Comparison of ENCODE assay signal across 8 cellular contexts in genomic region chr16:71894921-71895678, GRCh38. TPM values are rescaled to one million over a fixed set of nuclear protein-coding genes. Genes with fewer than 3 reads are reported as not detected.
DNase-seq lines count a peak whose midpoint lies in the region; ATAC-seq and TF ChIP-seq lines count a peak whose summit lies in the region.

IST1 (plus strand) TSS chr16:71895531; CDS start chr16:71915641, 20,110 bp downstream.

- in situ Hi-C loops in transverse colon (cut with MboI; ENCODE audit: low pct_ligation_motif_present in 1 of 4, low pct_unique_long_range_greater_than_20kb in 1 of 4, low sequenced_read_pairs in 3 of 4): no loop called here

- H3K9ac ChIP-seq in trophoblast cell (ENCODE audit: low read length): peak within 1 kb of the TSS; percentile 84

- no peak within 1 kb of the TSS for H3K23ac ChIP-seq in trophoblast cell (ENCODE audit: low read length)

- ATAC-seq in HG02642 (IDR thresholded peaks at IDR 0.05; ENCODE audit: poor library complexity, unreplicated experiment) (peak; percentile 83), Right ventricle myocardium superior (ENCODE audit: poor library complexity) (peak; percentile 98)
- peak; percentile 94 for ATAC-seq in activated naive CD8-positive, alpha-beta T cell treated with anti-CD3 and anti-CD28 coated beads, Interleukin-2, amount 50 U/mL, for 24 hours

- no peaks in the 10 kb centered on the region for H3K9me3 ChIP-seq in trophoblast cell (ENCODE audit: insufficient read depth, low read depth, low read length)
- no peaks in the 10 kb centered on the region for H3K9me3 ChIP-seq in transverse colon

- H2AK5ac ChIP-seq in trophoblast cell (ENCODE audit: low read length): peak within 1 kb of the TSS; percentile 88

- no CpG with 5 or more reads among the region's 67 CpGs for WGBS in trophoblast cell (ENCODE audit: extremely low coverage, insufficient coverage, insufficient read length)
- WGBS in transverse colon (ENCODE audit: low coverage in 1 of 2), 2 donors: 1% methylated on average over 45 of the region's 67 CpGs; no CpG with 5 or more reads in 1 of the 2 donors

- peak within 1 kb of the TSS; percentile 86 for H2AFZ ChIP-seq in trophoblast cell (ENCODE audit: insufficient read depth, low read length, poor library complexity)

- peak within 1 kb of the TSS; percentile 96 for H3K4me3 Mint-ChIP-seq in activated naive CD8-positive, alpha-beta T cell treated with anti-CD3 and anti-CD28 coated beads, Interleukin-2, amount 50 U/mL, for 24 hours

- peak within 1 kb of the TSS; percentile 93 for H3K4me3 ChIP-seq in GM12864 (ENCODE audit: low read depth, low read length)
- peak within 1 kb of the TSS; percentile 92 for H3K4me3 ChIP-seq in trophoblast cell (ENCODE audit: low read depth, low read length)
- peak within 1 kb of the TSS; percentile 88 to 96 (median 92) for H3K4me3 ChIP-seq in transverse colon

- peaks cover 39% of the 10 kb centered on the region for H3K4me1 Mint-ChIP-seq in activated naive CD8-positive, alpha-beta T cell treated with anti-CD3 and anti-CD28 coated beads, Interleukin-2, amount 50 U/mL, for 24 hours

- peak within 1 kb of the TSS; percentile 96 for H3K14ac ChIP-seq in trophoblast cell (ENCODE audit: low read length)

- H2BK12ac ChIP-seq in trophoblast cell (ENCODE audit: low read length): no peak within 1 kb of the TSS

- H3K36me3 Mint-ChIP-seq in activated naive CD8-positive, alpha-beta T cell treated with anti-CD3 and anti-CD28 coated beads, Interleukin-2, amount 50 U/mL, for 24 hours (ENCODE audit: low read depth): peaks cover 7% of the 10 kb centered on the region

- peak within 1 kb of the TSS; percentile 87 for H4K12ac ChIP-seq in trophoblast cell (ENCODE audit: low read depth, low read length)

- no peaks in the 10 kb centered on the region for H3K9me3 Mint-ChIP-seq in activated naive CD8-positive, alpha-beta T cell treated with anti-CD3 and anti-CD28 coated beads, Interleukin-2, amount 50 U/mL, for 24 hours

- H2BK5ac ChIP-seq in trophoblast cell (ENCODE audit: low read depth, low read length, poor library complexity): peak within 1 kb of the TSS; percentile 90

- H3K27ac ChIP-seq in trophoblast cell (ENCODE audit: low read depth, low read length) (peak within 1 kb of the TSS; percentile 98), transverse colon (peak within 1 kb of the TSS; percentile 98 to 99 (median 98))

- peaks cover 33% of the 10 kb centered on the region for H3K79me2 ChIP-seq in trophoblast cell (ENCODE audit: control insufficient read depth, insufficient read depth, low read length, poor library complexity)

- peak within 1 kb of the TSS; percentile 100 for H3K4ac ChIP-seq in trophoblast cell (ENCODE audit: low read depth, low read length)

- H3K36me3 ChIP-seq in trophoblast cell (ENCODE audit: control insufficient read depth in 1 of 2, insufficient read depth in 2 of 2, low read length in 2 of 2) (peaks cover 0 to 2% of the 10 kb centered on the region in 2 experiments), transverse colon (no peaks in the 10 kb centered on the region)

- peak within 1 kb of the TSS; percentile 94 for H3K27ac Mint-ChIP-seq in activated naive CD8-positive, alpha-beta T cell treated with anti-CD3 and anti-CD28 coated beads, Interleukin-2, amount 50 U/mL, for 24 hours

- H3K18ac ChIP-seq in trophoblast cell (ENCODE audit: low read length): peak within 1 kb of the TSS; percentile 96

- peak; percentile 95 for TF ChIP-seq POLR2A in transverse colon (IDR thresholded peaks at IDR 0.05)

- peak; percentile 94 for DNase-seq in GM12864 (ENCODE audit: low read depth)
- peak; percentile 90 for DNase-seq in NCI-H1105 treated with DMSO at 0.1 percent for 48 hours (lab: John Stamatoyannopoulos, UW)
- peak; percentile 93 to 96 for DNase-seq in SW 1271 (lab: John Stamatoyannopoulos, UW)
- peak; percentile 97 for DNase-seq in activated naive CD8-positive, alpha-beta T cell treated with anti-CD3 and anti-CD28 coated beads, Interleukin-2, amount 50 U/mL, for 24 hours
- DNase-seq in Right ventricle myocardium superior: peak; percentile 99
- peak; percentile 98 to 99 for DNase-seq in trophoblast cell
- DNase-seq in transverse colon: peak; percentile 98

- TF ChIP-seq EP300 in transverse colon (IDR thresholded peaks at IDR 0.05; ENCODE audit: low read depth): no peak

- TF ChIP-seq CTCF in GM12864 (IDR thresholded peaks at IDR 0.05; ENCODE audit: low read depth, low read length, missing control alignments) (no peak), transverse colon (IDR thresholded peaks at IDR 0.05) (peak in 1 of 5 experiments; percentile 9)

- H2BK120ac ChIP-seq in trophoblast cell (ENCODE audit: insufficient read depth, low read length, poor library complexity): peak within 1 kb of the TSS; percentile 75

- H3K27me3 ChIP-seq in trophoblast cell (ENCODE audit: insufficient read depth, low read length) (no peaks in the 10 kb centered on the region), transverse colon (no peaks in the 10 kb centered on the region)

- H3K4me2 ChIP-seq in trophoblast cell (ENCODE audit: low read length): peak within 1 kb of the TSS; percentile 91

- peaks cover 2 to 4% of the 10 kb centered on the region in 2 experiments for H3K4me1 ChIP-seq in trophoblast cell (ENCODE audit: control insufficient read depth in 1 of 2, insufficient read depth in 2 of 2, low read length in 2 of 2)
- H3K4me1 ChIP-seq in transverse colon: peaks cover 12 to 50% (median 38%) of the 10 kb centered on the region in 4 donors

- intact Hi-C loops in Right ventricle myocardium superior (cut with DNase I): loop anchor here (1.0 kb wide), 1 partner anchor 87 kb away; the partner anchor contains the start of gene AP1G1
- intact Hi-C loops in transverse colon (cut with DNase I; ENCODE audit: low total_unique reads): loop anchor here (10.0 kb wide), 1 partner anchor 170 kb away; the partner anchor contains the start of gene PHLPP2

- no peaks in the 10 kb centered on the region for H3K27me3 Mint-ChIP-seq in activated naive CD8-positive, alpha-beta T cell treated with anti-CD3 and anti-CD28 coated beads, Interleukin-2, amount 50 U/mL, for 24 hours

- H4K8ac ChIP-seq in trophoblast cell (ENCODE audit: low read depth, low read length): peak within 1 kb of the TSS; percentile 92

- peak within 1 kb of the TSS; percentile 98 for H4K91ac ChIP-seq in trophoblast cell (ENCODE audit: low read depth, low read length)

- peaks cover 16% of the 10 kb centered on the region for H3K79me1 ChIP-seq in trophoblast cell (ENCODE audit: low read length)

RNA-seq across cellular contexts. Expression of gene IST1, which starts in this region (rescaled TPM):
- 113 TPM for total RNA-seq in Right ventricle myocardium superior
- polyA plus RNA-seq in trophoblast cell (2013): 130 and 131 TPM in 2 replicates
- total RNA-seq in transverse colon: 100 to 1,000 TPM; 200 to 303 (median 257) TPM

Comparison
In these comparisons a context has a peak if more than half of its experiments do, and no peak if none do; other contexts are left out.
1. Peak in every context shown above with its lines: DNase-seq, ATAC-seq, H3K4me3 ChIP-seq and H3K27ac ChIP-seq.